ENCODE assay signal across 18 cellular contexts in the genomic region with DNA sequence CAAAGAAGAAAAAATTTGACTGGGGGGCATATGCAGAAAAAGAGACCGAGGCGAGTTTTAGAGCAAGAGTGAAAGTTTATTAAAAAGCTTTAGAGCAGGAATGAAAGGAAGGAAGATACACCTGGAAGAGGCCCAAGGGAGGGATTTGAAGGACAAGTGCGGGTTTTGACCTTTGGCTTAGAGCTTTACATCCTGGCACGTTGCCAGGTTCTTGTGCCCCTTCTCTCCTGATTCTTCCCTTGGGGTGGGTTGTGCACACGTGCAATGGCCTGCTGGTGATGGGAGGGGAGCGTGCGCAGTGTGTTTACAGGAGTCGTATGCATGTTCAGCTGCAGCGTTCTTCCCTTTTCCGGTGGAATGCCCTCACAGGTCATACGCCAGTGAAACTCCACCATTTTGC.
"Had no signal": no experiment of that assay in that cellular context is flagged by ENCODE, and none has a peak within 500 bp of the region (broad histone marks: within the 10 kb centered on the region; RNA-seq: fewer than 3 reads in every experiment).

No MANE protein-coding gene starts in this region.

- H3K27me3 ChIP-seq: SJSA1 had no signal

- DNase-seq: Kasumi-1, MM.1S, NCI-H1092 treated with DMSO at 0.1 percent for 48 hours, NCI-H1436, NCI-H187, NCI-H2029 treated with DMSO at 0.1 percent for 48 hours, NCI-H2171 treated with DMSO at 0.1 percent for 48 hours, NCI-H345, NCI-H446 treated with DMSO at 0.1 percent for 48 hours, NCI-H510A treated with DMSO at 0.1 percent for 48 hours, NCI-H526, Right ventricle myocardium superior, RPMI8226, SIG-M5 had no signal

- H3K4me3 ChIP-seq: SJSA1, SK-N-MC had no signal

- H3K9me3 ChIP-seq: SJSA1 had no signal

- H3K4me1 ChIP-seq: SJSA1 had no signal

- H3K27ac ChIP-seq: HL-60, KMS-11, SJSA1, SK-N-MC had no signal
